ENCODE assay signal across 26 cellular contexts in genomic region chr3:53379898-53380297, GRCh38.
"Had no signal": no experiment of that assay in that cellular context is flagged by ENCODE, and none has a peak within 500 bp of the region (broad histone marks: within the 10 kb centered on the region; RNA-seq: fewer than 3 reads in every experiment).

No MANE protein-coding gene starts in this region.

- H3K9me3 ChIP-seq: left lung, mucosa of descending colon, ovary, right atrium auricular region, right lobe of liver, spleen, suprapubic skin, thoracic aorta, tibial artery, upper lobe of right lung had no signal

- H3K36me3 Mint-ChIP-seq: naive thymus-derived CD4-positive, alpha-beta T cell; natural killer cell treated with Interleukin-12 subunit alpha and Interleukin-12 subunit beta and Interleukin-15 and Interleukin-18, amount 100 ng/mL, for 72 hours; stimulated activated effector memory CD8-positive, alpha-beta T cell treated with anti-CD3 and anti-CD28 coated beads, Interleukin-12 subunit alpha, Interleukin-12 subunit beta, amount 100 ng/mL, for 72 hours had no signal

- FAIRE-seq: islet of Langerhans, kidney, small intestine, urothelium cell line had no signal

- ATAC-seq: left colon; left lung; mucosa of descending colon; naive thymus-derived CD4-positive, alpha-beta T cell; natural killer cell treated with Interleukin-12 subunit alpha and Interleukin-12 subunit beta and Interleukin-15 and Interleukin-18, amount 100 ng/mL, for 72 hours; right lobe of liver; stimulated activated effector memory CD8-positive, alpha-beta T cell treated with anti-CD3 and anti-CD28 coated beads, Interleukin-12 subunit alpha, Interleukin-12 subunit beta, amount 100 ng/mL, for 72 hours; upper lobe of right lung had no signal

- H3K27me3 ChIP-seq: ovary, right atrium auricular region, right lobe of liver, suprapubic skin, tibial artery, upper lobe of right lung had no signal

- H3K27ac Mint-ChIP-seq: naive thymus-derived CD4-positive, alpha-beta T cell; natural killer cell treated with Interleukin-12 subunit alpha and Interleukin-12 subunit beta and Interleukin-15 and Interleukin-18, amount 100 ng/mL, for 72 hours; progenitor cell of endocrine pancreas; stimulated activated effector memory CD8-positive, alpha-beta T cell treated with anti-CD3 and anti-CD28 coated beads, Interleukin-12 subunit alpha, Interleukin-12 subunit beta, amount 100 ng/mL, for 72 hours; stimulated activated naive CD8-positive, alpha-beta T cell treated with anti-CD3 and anti-CD28 coated beads, Interleukin-15, Interleukin-2, amounts not matched to agents 100 ng/mL and 50 ng/mL, for 24 hours had no signal

- H3K4me3 Mint-ChIP-seq: naive thymus-derived CD4-positive, alpha-beta T cell; natural killer cell treated with Interleukin-12 subunit alpha and Interleukin-12 subunit beta and Interleukin-15 and Interleukin-18, amount 100 ng/mL, for 72 hours; stimulated activated effector memory CD8-positive, alpha-beta T cell treated with anti-CD3 and anti-CD28 coated beads, Interleukin-12 subunit alpha, Interleukin-12 subunit beta, amount 100 ng/mL, for 72 hours; stimulated activated naive CD8-positive, alpha-beta T cell treated with anti-CD3 and anti-CD28 coated beads, Interleukin-15, Interleukin-2, amounts not matched to agents 100 ng/mL and 50 ng/mL, for 24 hours had no signal

- DNase-seq: hippocampal formation; kidney; left colon; left lung; midbrain; mucosa of descending colon; naive thymus-derived CD4-positive, alpha-beta T cell; right lobe of liver; small intestine; spleen; stimulated activated CD4-positive, alpha-beta T cell treated with anti-CD3 and anti-CD28 coated beads, Interleukin-4, amount 100 ng/mL, for 24 hours; stimulated activated naive CD4-positive, alpha-beta T cell; tibial artery; trophoblast cell; upper lobe of right lung had no signal

- H3K4me1 Mint-ChIP-seq: stimulated activated effector memory CD8-positive, alpha-beta T cell treated with anti-CD3 and anti-CD28 coated beads, Interleukin-12 subunit alpha, Interleukin-12 subunit beta, amount 100 ng/mL, for 72 hours had no signal

- H3K9me3 Mint-ChIP-seq: naive thymus-derived CD4-positive, alpha-beta T cell; natural killer cell treated with Interleukin-12 subunit alpha and Interleukin-12 subunit beta and Interleukin-15 and Interleukin-18, amount 100 ng/mL, for 72 hours; stimulated activated naive CD8-positive, alpha-beta T cell treated with anti-CD3 and anti-CD28 coated beads, Interleukin-15, Interleukin-2, amounts not matched to agents 100 ng/mL and 50 ng/mL, for 24 hours had no signal

- H3K4me1 ChIP-seq: left lung, right atrium auricular region, right lobe of liver, spleen, suprapubic skin, tibial artery, upper lobe of right lung had no signal

- H3K36me3 ChIP-seq: left lung, ovary, right atrium auricular region, right lobe of liver, spleen, suprapubic skin, thoracic aorta, tibial artery, upper lobe of right lung had no signal

- H3K4me3 ChIP-seq: left lung, lung, mucosa of descending colon, ovary, right atrium auricular region, right lobe of liver, spleen, suprapubic skin, thoracic aorta, tibial artery, upper lobe of right lung had no signal

- H3K27ac ChIP-seq: left lung, ovary, right atrium auricular region, right lobe of liver, spleen, suprapubic skin, thoracic aorta, tibial artery, upper lobe of right lung had no signal
